1 cellular context compared by ENCODE assay signal in genomic region chr6:28693033-28693750, GRCh38.
TF ChIP-seq lines count a peak whose summit lies in the region.

No MANE protein-coding gene starts in this region.

TF ChIP-seq in SK-N-SH, 30 proteins besides CTCF, POLR2A, EP300 and RAD21 (continued from another document):
- TF ChIP-seq MXI1 (IDR thresholded peaks at IDR 0.05; ENCODE audit: low read depth, low read length) (no peak), RCOR1 (IDR thresholded peaks at IDR 0.05; ENCODE audit: low read length) (no peak), USF2 (IDR thresholded peaks at IDR 0.05; ENCODE audit: borderline replicate concordance, low read depth, low read length) (no peak), POLR2AphosphoS5 (IDR thresholded peaks at IDR 0.05; ENCODE audit: low read depth, low read length) (no peak), CHD2 (IDR thresholded peaks at IDR 0.05; ENCODE audit: low read length, partially characterized antibody) (no peak), JUND (IDR thresholded peaks at IDR 0.05) (no peak), RFX5 (IDR thresholded peaks at IDR 0.05; ENCODE audit: low read length) (no peak), NFIC (IDR thresholded peaks at IDR 0.05; ENCODE audit: borderline replicate concordance) (no peak)
